In the genomic region with DNA sequence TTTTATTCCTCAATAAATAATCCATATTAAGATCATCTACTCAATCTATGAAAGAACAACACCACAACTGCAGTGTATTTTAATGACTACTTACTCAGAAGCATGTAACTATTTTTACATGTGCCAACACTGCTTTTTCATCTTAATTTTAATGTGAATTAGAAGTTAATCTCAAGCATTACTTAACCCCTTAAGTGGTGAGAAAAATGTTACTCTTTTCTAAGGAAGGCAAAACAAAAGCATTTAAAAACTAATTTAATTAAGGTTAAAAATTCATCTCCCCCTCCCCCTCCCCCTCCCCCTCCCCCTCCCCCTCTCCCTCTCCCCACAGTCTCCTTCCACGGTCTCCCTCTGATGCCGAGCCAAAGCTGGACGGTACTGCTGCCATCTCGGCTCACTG, we compare ENCODE assay signal across 34 cellular contexts.
"Had no signal": no experiment of that assay in that cellular context is flagged by ENCODE, and none has a peak within 500 bp of the region (broad histone marks: within the 10 kb centered on the region; RNA-seq: fewer than 3 reads in every experiment).

No MANE protein-coding gene starts in this region.

- H3K4me3 ChIP-seq: adrenal gland, body of pancreas, breast epithelium had no signal

- H3K27me3 ChIP-seq: adrenal gland, body of pancreas, brain microvascular endothelial cell, breast epithelium had no signal

- ATAC-seq: activated CD8-positive, alpha-beta T cell treated with anti-CD3 and anti-CD28 coated beads for 36 hours; activated naive CD4-positive, alpha-beta T cell treated with anti-CD3 and anti-CD28 coated beads, Interleukin-2, amount 50 U/mL, for 72 hours; activated T-cell treated with anti-CD3 and anti-CD28 coated beads, Interleukin-2, amount 50 U/mL, for 4 hours; activated T-cell treated with anti-CD3 and anti-CD28 coated beads, Interleukin-2, amount 50 U/mL, for 72 hours; activated T-helper 17 cell treated with anti-CD3 and anti-CD28 coated beads, Interleukin-2, amount 50 U/mL, for 72 hours; body of pancreas had no signal

- DNase-seq: activated B cell treated with CpG ODN at 0.5 μM for 24 hours; activated CD4-positive, alpha-beta memory T cell treated with anti-CD3 and anti-CD28 coated beads for 36 hours; activated CD4-positive, alpha-beta T cell treated with anti-CD3 and anti-CD28 coated beads for 4 hours; activated CD4-positive, alpha-beta T cell treated with anti-CD3 and anti-CD28 coated beads, Interleukin-2, amount 10 ng/mL, durations not matched to agents 24 days and 14 days; activated CD4-positive, alpha-beta T cell treated with anti-CD3 and anti-CD28 coated beads, Interleukin-2, amount 50 U/mL, for 1 hour; activated CD4-positive, alpha-beta T cell treated with anti-CD3 and anti-CD28 coated beads, Interleukin-2, amount 50 U/mL, for 4 hours; activated CD4-positive, CD25-positive, alpha-beta regulatory T cell treated with anti-CD3 and anti-CD28 coated beads, Interleukin-2, amount 50 U/mL, for 72 hours; activated CD8-positive, alpha-beta memory T cell treated with anti-CD3 and anti-CD28 coated beads, Interleukin-2, amount 50 U/mL, for 4 hours; activated CD8-positive, alpha-beta T cell treated with anti-CD3 and anti-CD28 coated beads for 36 hours; activated effector memory CD4-positive, alpha-beta T cell treated with anti-CD3 and anti-CD28 coated beads, Interleukin-2, amount 50 U/mL, for 16 hours; activated gamma-delta T cell treated with Interleukin-2 at 50 U/mL for 16 hours; activated naive CD4-positive, alpha-beta T cell; activated naive CD4-positive, alpha-beta T cell treated with anti-CD3 and anti-CD28 coated beads for 36 hours; activated naive CD4-positive, alpha-beta T cell treated with anti-CD3 and anti-CD28 coated beads, Interleukin-2, amount 50 U/mL, for 16 hours; activated naive CD8-positive, alpha-beta T cell treated with anti-CD3 and anti-CD28 coated beads for 36 hours; activated T-cell treated with anti-CD3 and anti-CD28 coated beads for 4 hours; activated T-cell treated with anti-CD3 and anti-CD28 coated beads, Interleukin-2, amount 50 U/mL, for 1 hour; activated T-cell treated with anti-CD3 and anti-CD28 coated beads, Interleukin-2, amount 50 U/mL, for 4 hours; activated T-cell treated with anti-CD3 and anti-CD28 coated beads, Interleukin-2, amount 50 U/mL, for 72 hours; adrenal gland; amniotic stem cell; aorta; body of pancreas; brain microvascular endothelial cell; central memory CD4-positive, alpha-beta T cell; T-helper 1 cell; T-helper 2 cell; T-helper 9 cell had no signal

- H3K4me1 ChIP-seq: adrenal gland, body of pancreas, breast epithelium had no signal

- FAIRE-seq: astrocyte, TTC549 had no signal

- H3K27ac ChIP-seq: adrenal gland, body of pancreas, brain microvascular endothelial cell, breast epithelium, VCaP had no signal

- H3K9me3 ChIP-seq: adrenal gland, body of pancreas, breast epithelium had no signal
